9 cellular contexts compared by ENCODE assay signal in genomic region chr17:45091778-45092425, GRCh38. TPM values are rescaled to one million over a fixed set of nuclear protein-coding genes. Genes with fewer than 3 reads are reported as not detected.
A peak's percentile ranks its signal among the peaks of the same experiment; 100 is the strongest.
DNase-seq lines count a peak whose midpoint lies in the region; ATAC-seq, FAIRE-seq and TF ChIP-seq lines count a peak whose summit lies in the region.
"Had no signal": no experiment of that assay in that cellular context is flagged by ENCODE, and none has a peak within 500 bp of the region (broad histone marks: within the 10 kb centered on the region; RNA-seq: fewer than 3 reads in every experiment).

No MANE protein-coding gene starts in this region.

- H3K9ac ChIP-seq in subcutaneous abdominal adipose tissue (ENCODE audit: low read length in 5 of 5) = peak overlapping the region in 1 of 5 donors; percentile 21

- TF ChIP-seq CTCF in brain (conservative IDR thresholded peaks at IDR 0.05) (no peak), foreskin keratinocyte (conservative IDR thresholded peaks at IDR 0.05) (no peak)

- H3K9me3 ChIP-seq in subcutaneous abdominal adipose tissue (ENCODE audit: control insufficient read depth in 5 of 5, low read length in 5 of 5) = no peaks in the 10 kb centered on the region

- ATAC-seq in foreskin keratinocyte = no peak
- ATAC-seq: T-cell had no signal

- peak; percentile 79 for FAIRE-seq in HTR-8/SVneo (lab: Jason Lieb, UNC)

- H3K27me3 Mint-ChIP-seq in brain = peaks cover 3% of the 10 kb centered on the region
- H3K27me3 Mint-ChIP-seq: T-cell had no signal

- H3K9me3 Mint-ChIP-seq in brain = no peaks in the 10 kb centered on the region
- H3K9me3 Mint-ChIP-seq: T-cell had no signal

- H3K4me1 Mint-ChIP-seq in brain = peaks cover 7% of the 10 kb centered on the region
- H3K4me1 Mint-ChIP-seq: T-cell had no signal

- peak overlapping the region; percentile 77 for H3K27ac ChIP-seq in subcutaneous abdominal adipose tissue (ENCODE audit: low read depth, low read length)
- H3K27ac ChIP-seq in foreskin keratinocyte = no peak overlapping the region

- no peak for DNase-seq in HTR-8/SVneo (ENCODE audit: insufficient read length, low spot score)
- peak; percentile 55 for DNase-seq in islet precursor cell
- no peak for DNase-seq in HUDEP-2 (lab: John Stamatoyannopoulos, UW; ENCODE audit: unreplicated experiment in 76 of 76)
- no peak for DNase-seq in SIG-M5 (lab: John Stamatoyannopoulos, UW)
- DNase-seq in activated naive CD4-positive, alpha-beta T cell treated with anti-CD3 and anti-CD28 coated beads, Interleukin-2, amount 50 U/mL, for 16 hours = no peak
- no peak for DNase-seq in foreskin keratinocyte
- DNase-seq: T-cell had no signal

- H3K4me1 ChIP-seq in subcutaneous abdominal adipose tissue (ENCODE audit: control insufficient read depth in 5 of 5, insufficient read depth in 5 of 5, low read length in 5 of 5) (peaks cover 5 to 36% (median 29%) of the 10 kb centered on the region in 5 donors), foreskin keratinocyte (peaks cover 8% of the 10 kb centered on the region)

- no peak overlapping the region for H3K4me3 Mint-ChIP-seq in brain
- H3K4me3 Mint-ChIP-seq: T-cell had no signal

- H3K27ac Mint-ChIP-seq in brain = peak overlapping the region in 4 of 5 experiments; percentile 54 to 96 (median 57)
- H3K27ac Mint-ChIP-seq: T-cell had no signal

- peaks cover 4 to 91% (median 67%) of the 10 kb centered on the region in 5 donors for H3K36me3 ChIP-seq in subcutaneous abdominal adipose tissue (ENCODE audit: control insufficient read depth in 5 of 5, insufficient read depth in 5 of 5, low read length in 5 of 5)

- H3K27me3 ChIP-seq in subcutaneous abdominal adipose tissue (ENCODE audit: control insufficient read depth in 5 of 5, insufficient read depth in 4 of 5, low read length in 5 of 5) (no peaks in the 10 kb centered on the region), foreskin keratinocyte (no peaks in the 10 kb centered on the region)

- no peak overlapping the region for H3K4me3 ChIP-seq in subcutaneous abdominal adipose tissue (ENCODE audit: low read depth in 1 of 5, low read length in 5 of 5)

- H3K36me3 Mint-ChIP-seq in brain = peaks cover 82% of the 10 kb centered on the region

RNA-seq across cellular contexts. Expression of gene NMT1, which starts 30.8 kb away (rescaled TPM):
- polyA plus RNA-seq in brain (ENCODE audit: insufficient read depth, low read depth, low replicate concordance) (60.8 TPM), foreskin keratinocyte (188 and 193 TPM in 2 replicates)
- 90.9 and 109 TPM in 2 replicates for total RNA-seq in foreskin keratinocyte

RNA-seq across cellular contexts. Expression of gene PLCD3, which starts 40.4 kb away (rescaled TPM):
- polyA plus RNA-seq in brain (ENCODE audit: insufficient read depth, low read depth, low replicate concordance) = 35.8 TPM
- total RNA-seq in foreskin keratinocyte = 60.8 and 63.6 TPM in 2 replicates
- polyA plus RNA-seq in foreskin keratinocyte = 85.8 and 97.4 TPM in 2 replicates

RNA-seq across cellular contexts. Expression of gene DCAKD, which starts 40.5 kb away (rescaled TPM):
- polyA plus RNA-seq in brain (ENCODE audit: insufficient read depth, low read depth, low replicate concordance) (95.0 TPM), foreskin keratinocyte (19.8 and 21.1 TPM in 2 replicates)
- 30.4 and 30.8 TPM in 2 replicates for total RNA-seq in foreskin keratinocyte

RNA-seq across cellular contexts. Expression of gene ACBD4, which starts 43.6 kb away (rescaled TPM):
- 7.6 TPM for polyA plus RNA-seq in brain (ENCODE audit: insufficient read depth, low read depth, low replicate concordance)
- 4.3 and 4.4 TPM in 2 replicates for total RNA-seq in foreskin keratinocyte
- polyA plus RNA-seq in foreskin keratinocyte = 4.5 TPM in 2 replicates

RNA-seq across cellular contexts. Expression of gene HEXIM1, which starts 56.4 kb away (rescaled TPM):
- polyA plus RNA-seq in brain (ENCODE audit: insufficient read depth, low read depth, low replicate concordance) (10.8 TPM), foreskin keratinocyte (26.7 and 27.9 TPM in 2 replicates)
- 23.0 and 25.6 TPM in 2 replicates for total RNA-seq in foreskin keratinocyte
